15 cellular contexts compared by ENCODE assay signal in the genomic region with DNA sequence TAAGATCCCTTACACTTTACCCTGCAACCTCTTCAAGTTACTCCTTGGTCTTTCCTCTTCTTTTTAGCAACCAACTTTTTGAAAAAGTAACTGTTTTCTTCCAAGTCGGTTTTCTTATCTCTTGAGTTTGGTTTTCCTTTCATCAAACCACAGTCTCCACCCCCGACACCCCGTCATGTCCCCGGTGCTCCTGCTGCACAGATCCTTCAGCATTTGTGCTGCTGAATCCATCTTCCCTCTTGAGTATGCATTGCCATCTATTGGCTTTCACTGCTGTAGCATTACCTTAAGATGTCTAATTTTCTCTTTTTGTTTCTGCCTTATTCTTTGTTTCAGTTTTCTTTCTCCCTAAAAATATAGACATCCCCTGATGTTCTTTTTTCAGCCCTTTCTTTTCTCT. TPM values are rescaled to one million over a fixed set of nuclear protein-coding genes. Genes with fewer than 3 reads are reported as not detected.
DNase-seq lines count a peak whose midpoint lies in the region; ATAC-seq and FAIRE-seq lines count a peak whose summit lies in the region.
"Had no signal": no experiment of that assay in that cellular context is flagged by ENCODE, and none has a peak within 500 bp of the region (broad histone marks: within the 10 kb centered on the region; RNA-seq: fewer than 3 reads in every experiment).

No MANE protein-coding gene starts in this region.

- H3K27ac Mint-ChIP-seq in activated CD4-positive, alpha-beta T cell treated with anti-CD3 and anti-CD28 coated beads, Interleukin-2, amount 10 ng/mL, durations not matched to agents 24 days and 14 days = no peak overlapping the region
- no peak overlapping the region for H3K27ac Mint-ChIP-seq in activated T-helper 1 cell treated with anti-CD3 and anti-CD28 coated beads, Interleukin-12 subunit alpha, Interleukin-12 subunit beta, Interleukin-2, Interleukin-4 antibody, amounts not matched to agents 30 ng/mL and 10 ng/mL and 1 ng/mL, durations not matched to agents 14 hours and 24 hours and 36 hours
- no peak overlapping the region for H3K27ac Mint-ChIP-seq in stimulated activated effector memory CD8-positive, alpha-beta T cell treated with anti-CD3 and anti-CD28 coated beads, Interleukin-12 subunit alpha, Interleukin-12 subunit beta, amount 100 ng/mL, for 72 hours

- H3K36me3 Mint-ChIP-seq in activated CD4-positive, alpha-beta T cell treated with anti-CD3 and anti-CD28 coated beads, Interleukin-2, amount 10 ng/mL, durations not matched to agents 24 days and 14 days (ENCODE audit: low read depth) = no peaks in the 10 kb centered on the region
- no peaks in the 10 kb centered on the region for H3K36me3 Mint-ChIP-seq in activated T-helper 1 cell treated with anti-CD3 and anti-CD28 coated beads, Interleukin-12 subunit alpha, Interleukin-12 subunit beta, Interleukin-2, Interleukin-4 antibody, amounts not matched to agents 30 ng/mL and 10 ng/mL and 1 ng/mL, durations not matched to agents 14 hours and 24 hours and 36 hours (ENCODE audit: low read depth)
- H3K36me3 Mint-ChIP-seq in stimulated activated effector memory CD8-positive, alpha-beta T cell treated with anti-CD3 and anti-CD28 coated beads, Interleukin-12 subunit alpha, Interleukin-12 subunit beta, amount 100 ng/mL, for 72 hours = no peaks in the 10 kb centered on the region

- no peaks in the 10 kb centered on the region for H3K9me3 Mint-ChIP-seq in activated CD4-positive, alpha-beta T cell treated with anti-CD3 and anti-CD28 coated beads, Interleukin-2, amount 10 ng/mL, durations not matched to agents 24 days and 14 days
- H3K9me3 Mint-ChIP-seq in activated T-helper 1 cell treated with anti-CD3 and anti-CD28 coated beads, Interleukin-12 subunit alpha, Interleukin-12 subunit beta, Interleukin-2, Interleukin-4 antibody, amounts not matched to agents 30 ng/mL and 10 ng/mL and 1 ng/mL, durations not matched to agents 14 hours and 24 hours and 36 hours = no peaks in the 10 kb centered on the region
- peaks cover 3% of the 10 kb centered on the region for H3K9me3 Mint-ChIP-seq in stimulated activated effector memory CD8-positive, alpha-beta T cell treated with anti-CD3 and anti-CD28 coated beads, Interleukin-12 subunit alpha, Interleukin-12 subunit beta, amount 100 ng/mL, for 72 hours

- intact Hi-C loops in activated CD4-positive, alpha-beta T cell treated with anti-CD3 and anti-CD28 coated beads, Interleukin-2, amount 10 ng/mL, durations not matched to agents 24 days and 14 days (cut with micrococcal nuclease) = no loop called here
- intact Hi-C loops in activated T-helper 1 cell treated with anti-CD3 and anti-CD28 coated beads, Interleukin-12 subunit alpha, Interleukin-12 subunit beta, Interleukin-2, Interleukin-4 antibody, amounts not matched to agents 30 ng/mL and 10 ng/mL and 1 ng/mL, durations not matched to agents 14 hours and 24 hours and 36 hours (cut with micrococcal nuclease) = no loop called here
- intact Hi-C loops in left ventricle myocardium superior (cut with micrococcal nuclease) = no loop called here

- peak; percentile 26 for FAIRE-seq in GM19239 (lab: Jason Lieb, UNC)
- FAIRE-seq: A204.1, H54 had no signal

- peaks cover 5% of the 10 kb centered on the region for H3K4me1 Mint-ChIP-seq in activated CD4-positive, alpha-beta T cell treated with anti-CD3 and anti-CD28 coated beads, Interleukin-2, amount 10 ng/mL, durations not matched to agents 24 days and 14 days
- H3K4me1 Mint-ChIP-seq in activated T-helper 1 cell treated with anti-CD3 and anti-CD28 coated beads, Interleukin-12 subunit alpha, Interleukin-12 subunit beta, Interleukin-2, Interleukin-4 antibody, amounts not matched to agents 30 ng/mL and 10 ng/mL and 1 ng/mL, durations not matched to agents 14 hours and 24 hours and 36 hours (ENCODE audit: low read depth) = peaks cover 8% of the 10 kb centered on the region
- no peaks in the 10 kb centered on the region for H3K4me1 Mint-ChIP-seq in stimulated activated effector memory CD8-positive, alpha-beta T cell treated with anti-CD3 and anti-CD28 coated beads, Interleukin-12 subunit alpha, Interleukin-12 subunit beta, amount 100 ng/mL, for 72 hours

- DNase-seq in activated CD4-positive, alpha-beta T cell treated with anti-CD3 and anti-CD28 coated beads, Interleukin-2, amount 10 ng/mL, durations not matched to agents 24 days and 14 days = peak; percentile 64
- DNase-seq in activated CD4-positive, alpha-beta T cell treated with anti-CD3 and anti-CD28 coated beads, Interleukin-2, amount 50 U/mL, for 4 hours = no peak
- DNase-seq in GM19239 (ENCODE audit: insufficient read length, low spot score) (no peak), OCI-M1 (lab: John Stamatoyannopoulos, UW) (peak; percentile 93), left ventricle myocardium superior (no peak)
- DNase-seq in activated T-helper 1 cell treated with anti-CD3 and anti-CD28 coated beads, Interleukin-12 subunit alpha, Interleukin-12 subunit beta, Interleukin-2, Interleukin-4 antibody, amounts not matched to agents 30 ng/mL and 10 ng/mL and 1 ng/mL, durations not matched to agents 14 hours and 24 hours and 36 hours (ENCODE audit: low spot score) = no peak
- no peak for DNase-seq in stimulated activated effector memory CD8-positive, alpha-beta T cell treated with anti-CD3 and anti-CD28 coated beads, Interleukin-12 subunit alpha, Interleukin-12 subunit beta, amount 100 ng/mL, for 72 hours (ENCODE audit: low spot score in 2 of 2)
- DNase-seq: C1 segment of cervical spinal cord, NCI-H1694 treated with DMSO at 0.1 percent for 48 hours, NCI-H446 had no signal

- H3K27me3 Mint-ChIP-seq in activated CD4-positive, alpha-beta T cell treated with anti-CD3 and anti-CD28 coated beads, Interleukin-2, amount 10 ng/mL, durations not matched to agents 24 days and 14 days = peaks cover 34% of the 10 kb centered on the region
- H3K27me3 Mint-ChIP-seq in activated T-helper 1 cell treated with anti-CD3 and anti-CD28 coated beads, Interleukin-12 subunit alpha, Interleukin-12 subunit beta, Interleukin-2, Interleukin-4 antibody, amounts not matched to agents 30 ng/mL and 10 ng/mL and 1 ng/mL, durations not matched to agents 14 hours and 24 hours and 36 hours (ENCODE audit: insufficient read depth) = peaks cover 11% of the 10 kb centered on the region

- ATAC-seq in left ventricle myocardium superior = no peak
- ATAC-seq in GM18907 (IDR thresholded peaks at IDR 0.05; ENCODE audit: unreplicated experiment) = no peak
- no peak for ATAC-seq in stimulated activated effector memory CD8-positive, alpha-beta T cell treated with anti-CD3 and anti-CD28 coated beads, Interleukin-12 subunit alpha, Interleukin-12 subunit beta, amount 100 ng/mL, for 72 hours
- ATAC-seq: Right ventricle myocardium inferior, SK-N-SH treated with all-trans-retinoic acid at 6 μM for 48 hours had no signal

- peak overlapping the region; percentile 30 for H3K4me3 Mint-ChIP-seq in activated CD4-positive, alpha-beta T cell treated with anti-CD3 and anti-CD28 coated beads, Interleukin-2, amount 10 ng/mL, durations not matched to agents 24 days and 14 days
- H3K4me3 Mint-ChIP-seq in activated T-helper 1 cell treated with anti-CD3 and anti-CD28 coated beads, Interleukin-12 subunit alpha, Interleukin-12 subunit beta, Interleukin-2, Interleukin-4 antibody, amounts not matched to agents 30 ng/mL and 10 ng/mL and 1 ng/mL, durations not matched to agents 14 hours and 24 hours and 36 hours = peak overlapping the region; percentile 38
- no peak overlapping the region for H3K4me3 Mint-ChIP-seq in stimulated activated effector memory CD8-positive, alpha-beta T cell treated with anti-CD3 and anti-CD28 coated beads, Interleukin-12 subunit alpha, Interleukin-12 subunit beta, amount 100 ng/mL, for 72 hours

RNA-seq across cellular contexts. Expression of gene TNFRSF21, which starts 11.9 kb away (rescaled TPM):
- 3.8 and 4.2 TPM in 2 replicates for total RNA-seq in activated CD4-positive, alpha-beta T cell treated with anti-CD3 and anti-CD28 coated beads, Interleukin-2, amount 10 ng/mL, durations not matched to agents 24 days and 14 days
- 3.5 and 4.2 TPM in 2 replicates for total RNA-seq in activated T-helper 1 cell treated with anti-CD3 and anti-CD28 coated beads, Interleukin-12 subunit alpha, Interleukin-12 subunit beta, Interleukin-2, Interleukin-4 antibody, amounts not matched to agents 30 ng/mL and 10 ng/mL and 1 ng/mL, durations not matched to agents 14 hours and 24 hours and 36 hours
- total RNA-seq in left ventricle myocardium superior = 9.3 TPM

Comparison
In these comparisons a context has a peak if more than half of its experiments do, and no peak if none do; other contexts are left out.
1. DNase-seq: peak in activated CD4-positive, alpha-beta T cell treated with anti-CD3 and anti-CD28 coated beads, Interleukin-2, amount 10 ng/mL, durations not matched to agents 24 days and 14 days (single experiment) and OCI-M1 (single experiment); none in activated CD4-positive, alpha-beta T cell treated with anti-CD3 and anti-CD28 coated beads, Interleukin-2, amount 50 U/mL, for 4 hours (0 of 2), GM19239 (single experiment), activated T-helper 1 cell treated with anti-CD3 and anti-CD28 coated beads, Interleukin-12 subunit alpha, Interleukin-12 subunit beta, Interleukin-2, Interleukin-4 antibody, amounts not matched to agents 30 ng/mL and 10 ng/mL and 1 ng/mL, durations not matched to agents 14 hours and 24 hours and 36 hours (single experiment), left ventricle myocardium superior (single experiment) and stimulated activated effector memory CD8-positive, alpha-beta T cell treated with anti-CD3 and anti-CD28 coated beads, Interleukin-12 subunit alpha, Interleukin-12 subunit beta, amount 100 ng/mL, for 72 hours (0 of 2).